In the genomic region with DNA sequence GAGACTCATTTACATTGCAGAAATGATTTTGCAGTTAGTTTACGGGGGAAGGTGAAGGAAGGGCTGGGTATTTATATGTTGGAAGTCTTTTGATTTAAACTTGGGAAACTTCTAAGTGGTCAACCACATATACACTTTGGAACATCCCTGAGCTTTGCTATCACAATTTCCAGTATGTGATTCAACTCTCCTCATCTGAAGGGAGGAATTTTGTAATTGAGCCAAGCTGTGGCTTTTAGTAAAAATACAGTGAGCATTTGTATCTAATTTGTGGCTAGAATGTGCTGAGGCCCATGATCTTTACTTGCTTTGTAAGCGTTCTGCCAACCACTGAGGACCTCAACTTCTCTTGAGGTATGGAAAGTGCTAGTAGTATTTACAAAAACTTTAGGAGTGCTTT, we compare ENCODE assay signal across 17 cellular contexts.
"Had no signal": no experiment of that assay in that cellular context is flagged by ENCODE, and none has a peak within 500 bp of the region (broad histone marks: within the 10 kb centered on the region; RNA-seq: fewer than 3 reads in every experiment).

No MANE protein-coding gene starts in this region.

- ATAC-seq: activated T-helper 17 cell treated with anti-CD3 and anti-CD28 coated beads, Interleukin-2, amount 50 U/mL, for 72 hours; natural killer cell treated with Interleukin-12 subunit alpha and Interleukin-12 subunit beta and Interleukin-15 and Interleukin-18, amount 100 ng/mL, for 72 hours had no signal

- H3K9me3 Mint-ChIP-seq: activated naive CD4-positive, alpha-beta T cell treated with anti-CD3 and anti-CD28 coated beads for 36 hours; activated T-helper 17 cell treated with anti-CD3 and anti-CD28 coated beads, Interleukin-2, amount 50 U/mL, for 72 hours; type B pancreatic cell had no signal

- H3K4me1 Mint-ChIP-seq: activated T-helper 17 cell treated with anti-CD3 and anti-CD28 coated beads, Interleukin-2, amount 50 U/mL, for 72 hours; brain had no signal

- H3K4me3 Mint-ChIP-seq: activated naive CD4-positive, alpha-beta T cell treated with anti-CD3 and anti-CD28 coated beads for 36 hours; activated T-helper 17 cell treated with anti-CD3 and anti-CD28 coated beads, Interleukin-2, amount 50 U/mL, for 72 hours; brain; natural killer cell treated with Interleukin-12 subunit alpha and Interleukin-12 subunit beta and Interleukin-15 and Interleukin-18, amount 100 ng/mL, for 72 hours; type B pancreatic cell had no signal

- DNase-seq: activated CD4-positive, alpha-beta T cell treated with anti-CD3 and anti-CD28 coated beads, Interleukin-2, amount 50 U/mL, for 4 hours; activated CD4-positive, CD25-positive, alpha-beta regulatory T cell treated with anti-CD3 and anti-CD28 coated beads, Interleukin-2, amount 50 U/mL, for 72 hours; activated naive CD4-positive, alpha-beta T cell treated with anti-CD3 and anti-CD28 coated beads for 36 hours; dermis blood vessel endothelial cell; glutamatergic neuron; kidney glomerular epithelial cell; mesendoderm; nucleus accumbens; posterior cingulate gyrus; stimulated activated CD4-positive, alpha-beta T cell treated with anti-CD3 and anti-CD28 coated beads, Interleukin-15, amount 100 ng/mL, for 24 hours; stimulated activated CD4-positive, alpha-beta T cell treated with anti-CD3 and anti-CD28 coated beads, Interleukin-4, amount 100 ng/mL, for 24 hours; stimulated activated naive CD4-positive, alpha-beta T cell; T-helper 9 cell had no signal

- H3K27ac Mint-ChIP-seq: activated naive CD4-positive, alpha-beta T cell treated with anti-CD3 and anti-CD28 coated beads for 36 hours; activated T-helper 17 cell treated with anti-CD3 and anti-CD28 coated beads, Interleukin-2, amount 50 U/mL, for 72 hours; brain; natural killer cell treated with Interleukin-12 subunit alpha and Interleukin-12 subunit beta and Interleukin-15 and Interleukin-18, amount 100 ng/mL, for 72 hours; type B pancreatic cell had no signal

- H3K27me3 Mint-ChIP-seq: brain; natural killer cell treated with Interleukin-12 subunit alpha and Interleukin-12 subunit beta and Interleukin-15 and Interleukin-18, amount 100 ng/mL, for 72 hours; type B pancreatic cell had no signal

- H3K36me3 Mint-ChIP-seq: brain, type B pancreatic cell had no signal
